ENCODE assay signal across 1 cellular context in genomic region chr20:39641423-39641822, GRCh38.
TF ChIP-seq lines count a peak whose summit lies in the region.

No MANE protein-coding gene starts in this region.

TF ChIP-seq in HepG2, 621 proteins besides CTCF, POLR2A, EP300 and RAD21 (continued from another document):
- no peak for TF ChIP-seq ZBTB4 (CRISPR knock-in tag; IDR thresholded peaks at IDR 0.05; ENCODE audit: borderline replicate concordance)
TF ChIP-seq in HepG2: peak in this region for 2.
